ENCODE assay signal across 29 cellular contexts in the genomic region with DNA sequence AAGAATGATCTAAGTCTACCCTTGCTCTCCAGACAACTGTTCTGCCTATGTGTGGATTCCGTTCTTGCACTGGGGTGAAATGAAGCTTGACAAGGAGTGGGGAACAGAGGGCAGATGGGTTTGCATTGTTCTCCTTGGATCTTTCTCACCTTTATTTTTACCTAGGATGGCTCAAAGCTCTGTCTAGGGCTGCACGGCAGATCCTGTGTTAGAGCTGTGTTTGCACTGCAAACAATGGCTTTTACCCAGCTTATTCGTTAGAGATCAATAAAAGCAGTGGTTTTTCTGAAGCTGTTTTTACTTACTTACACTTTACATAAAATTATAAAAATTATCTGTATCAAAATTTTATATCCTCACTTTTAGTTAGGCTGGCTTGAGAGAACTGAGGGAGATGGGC.
"Had no signal": no experiment of that assay in that cellular context is flagged by ENCODE, and none has a peak within 500 bp of the region (broad histone marks: within the 10 kb centered on the region; RNA-seq: fewer than 3 reads in every experiment).

No MANE protein-coding gene starts in this region.

- H3K4me2 ChIP-seq: KMS-11 had no signal

- H3K9me3 ChIP-seq: adrenal gland, MG63 had no signal

- H3K9ac ChIP-seq: KMS-11 had no signal

- H3K4me1 ChIP-seq: adrenal gland had no signal

- H3K27me3 ChIP-seq: adrenal gland, MG63 had no signal

- H3K36me3 ChIP-seq: adrenal gland, MG63 had no signal

- H3K4me3 ChIP-seq: adrenal gland, MG63, SK-N-MC had no signal

- ATAC-seq: activated T-cell treated with anti-CD3 and anti-CD28 coated beads, Interleukin-2, amount 50 U/mL, for 4 hours; Panc1 had no signal

- DNase-seq: activated CD4-positive, alpha-beta memory T cell treated with anti-CD3 and anti-CD28 coated beads for 36 hours; activated CD4-positive, alpha-beta T cell treated with anti-CD3 and anti-CD28 coated beads, Interleukin-2, amount 10 ng/mL, durations not matched to agents 7 days and 5 days; activated CD4-positive, CD25-positive, alpha-beta regulatory T cell; activated CD8-positive, alpha-beta memory T cell treated with anti-CD3 and anti-CD28 coated beads for 24 hours; activated gamma-delta T cell; activated naive CD4-positive, alpha-beta T cell treated with anti-CD3 and anti-CD28 coated beads, Interleukin-2, amount 50 U/mL, for 16 hours; activated naive CD8-positive, alpha-beta T cell treated with anti-CD3 and anti-CD28 coated beads, Interleukin-2, amount 10 ng/mL, durations not matched to agents 7 days and 5 days; activated T-cell treated with anti-CD3 and anti-CD28 coated beads, Interleukin-2, amount 50 U/mL, for 4 hours; adrenal gland; anterior cingulate cortex; cerebellar nuclear complex; MG63; MV-4-11; NCI-H1092 treated with DMSO at 0.1 percent for 48 hours; NCI-H1417 treated with DMSO at 0.1 percent for 48 hours; NCI-H187; NCI-H2081 treated with DMSO at 0.1 percent for 48 hours; NCI-H2171 treated with DMSO at 0.1 percent for 48 hours; NCI-H226; NCI-H526; NCI-H774; NK-92 treated with Interleukin-12 subunit alpha and Interleukin-12 subunit beta, amount 100 ng/mL, for 24 hours; OCI-M1; RPMI8226; T-helper 1 cell had no signal

- H3K27ac ChIP-seq: adrenal gland, KMS-11, SK-N-MC, VCaP had no signal
